24 cellular contexts compared by ENCODE assay signal in the genomic region with DNA sequence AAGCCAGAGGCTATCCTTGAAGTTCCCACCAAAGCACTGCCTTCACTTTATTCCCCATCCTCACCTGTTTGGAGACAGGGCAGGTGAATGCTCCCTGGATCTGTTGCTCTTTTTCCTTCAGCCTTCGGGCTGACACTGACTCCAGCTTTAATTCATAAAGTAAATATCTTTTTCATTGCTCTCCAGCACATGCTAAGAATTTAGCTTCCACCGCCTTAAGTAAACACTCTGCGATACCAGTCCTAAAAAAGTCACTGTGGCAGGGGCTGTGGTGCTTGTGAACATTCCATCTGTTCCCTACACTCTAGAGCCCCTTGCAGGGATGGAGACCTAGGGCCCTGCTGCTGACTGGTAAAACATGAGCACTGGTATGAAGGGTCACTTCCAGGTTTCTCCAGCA. TPM values are rescaled to one million over a fixed set of nuclear protein-coding genes. Genes with fewer than 3 reads are reported as not detected.
DNase-seq lines count a peak whose midpoint lies in the region; ATAC-seq and TF ChIP-seq lines count a peak whose summit lies in the region.
"Had no signal": no experiment of that assay in that cellular context is flagged by ENCODE, and none has a peak within 500 bp of the region (broad histone marks: within the 10 kb centered on the region; RNA-seq: fewer than 3 reads in every experiment).

No MANE protein-coding gene starts in this region.

- H3K4me1 ChIP-seq in left ventricle myocardium inferior (peaks cover 24% of the 10 kb centered on the region), heart left ventricle (peaks cover 0 to 28% (median 3%) of the 10 kb centered on the region in 12 donors), left lung (peaks cover 5 to 9% of the 10 kb centered on the region in 2 donors)

- H3K4me1 Mint-ChIP-seq in nephron progenitor cell (peaks cover 11% of the 10 kb centered on the region), type B pancreatic cell (ENCODE audit: unreplicated experiment) (peaks cover 10% of the 10 kb centered on the region)
- H3K4me1 Mint-ChIP-seq: CD14-positive monocyte had no signal

- H3K36me3 ChIP-seq in left ventricle myocardium inferior: no peaks in the 10 kb centered on the region
- no peaks in the 10 kb centered on the region for H3K36me3 ChIP-seq in heart left ventricle
- H3K36me3 ChIP-seq in left lung: no peaks in the 10 kb centered on the region

- H3K4me3 Mint-ChIP-seq in nephron progenitor cell (no peak overlapping the region), type B pancreatic cell (no peak overlapping the region)
- H3K4me3 Mint-ChIP-seq: CD14-positive monocyte had no signal

- intact Hi-C loops in left ventricle myocardium inferior (cut with micrococcal nuclease): no loop called here
- intact Hi-C loops in heart left ventricle (cut with DNase I): loop anchor here in 1 of 10 donors (5.0 kb wide), 1 partner anchor 112 kb away; no protein-coding TSS in a partner anchor
- intact Hi-C loops in left lung (cut with DNase I): no loop called here

- H3K27ac Mint-ChIP-seq in nephron progenitor cell (peak overlapping the region; percentile 53), type B pancreatic cell (peak overlapping the region; percentile 76)
- H3K27ac Mint-ChIP-seq: CD14-positive monocyte had no signal

- H3K27ac ChIP-seq in left ventricle myocardium inferior (replicated peaks): peak overlapping the region; percentile 63
- H3K27ac ChIP-seq in heart left ventricle: peak overlapping the region in 2 of 12 donors; percentile 48 to 61
- no peak overlapping the region for H3K27ac ChIP-seq in left lung
- H3K27ac ChIP-seq: 22Rv1, PC-9, RWPE1 had no signal

- no peak for TF ChIP-seq POLR2A in heart left ventricle (IDR thresholded peaks at IDR 0.05)

- DNase-seq in left ventricle myocardium inferior (no peak), heart left ventricle (no peak), left lung (no peak), nephron progenitor cell (no peak), type B pancreatic cell (ENCODE audit: extremely low spot score, unreplicated experiment) (no peak), NCI-H1436 (lab: John Stamatoyannopoulos, UW) (no peak), NOMO-1 (lab: John Stamatoyannopoulos, UW; ENCODE audit: unreplicated experiment in 2 of 2) (no peak)
- DNase-seq: AML-193, DMS 273 treated with DMSO at 0.1 percent for 48 hours, DND-41, IMR-90, Karpas-422, MM.1S, NCI-H1092 treated with DMSO at 0.1 percent for 48 hours, NCI-H510A, NCI-H748 treated with DMSO at 0.1 percent for 48 hours, PC-9 had no signal

- WGBS in heart left ventricle, 4 donors: 82 to 89% (median 87%) methylated on average over 3 of the region's 3 CpGs

- H3K4me3 ChIP-seq in left ventricle myocardium inferior: no peak overlapping the region
- H3K4me3 ChIP-seq in heart left ventricle: no peak overlapping the region
- no peak overlapping the region for H3K4me3 ChIP-seq in left lung
- H3K4me3 ChIP-seq: PC-9 had no signal

- H3K36me3 Mint-ChIP-seq in nephron progenitor cell (ENCODE audit: low read depth): no peaks in the 10 kb centered on the region
- H3K36me3 Mint-ChIP-seq in type B pancreatic cell: no peaks in the 10 kb centered on the region
- H3K36me3 Mint-ChIP-seq: CD14-positive monocyte had no signal

- TF ChIP-seq CTCF in left ventricle myocardium inferior (IDR thresholded peaks at IDR 0.05; ENCODE audit: borderline replicate concordance) (no peak), heart left ventricle (IDR thresholded peaks at IDR 0.05) (no peak), left lung (IDR thresholded peaks at IDR 0.05) (no peak), nephron progenitor cell (IDR thresholded peaks at IDR 0.05) (no peak), type B pancreatic cell (conservative IDR thresholded peaks at IDR 0.05) (no peak)

- H3K9me3 ChIP-seq in left ventricle myocardium inferior (replicated peaks) (no peaks in the 10 kb centered on the region), heart left ventricle (no peaks in the 10 kb centered on the region), left lung (no peaks in the 10 kb centered on the region)

- H3K27me3 ChIP-seq in left ventricle myocardium inferior (ENCODE audit: low read depth): peaks cover 31% of the 10 kb centered on the region
- H3K27me3 ChIP-seq in heart left ventricle: no peaks in the 10 kb centered on the region
- peaks cover 0 to 4% of the 10 kb centered on the region in 2 donors for H3K27me3 ChIP-seq in left lung

- peaks cover 4% of the 10 kb centered on the region for H3K9me3 Mint-ChIP-seq in nephron progenitor cell
- H3K9me3 Mint-ChIP-seq in type B pancreatic cell: no peaks in the 10 kb centered on the region

- H3K27me3 Mint-ChIP-seq in nephron progenitor cell (ENCODE audit: low read depth, poor library complexity) (peaks cover 13% of the 10 kb centered on the region), type B pancreatic cell (peaks cover 44% of the 10 kb centered on the region)

- ATAC-seq in heart left ventricle (no peak), left lung (peak; percentile 65), HG03378 (IDR thresholded peaks at IDR 0.05; ENCODE audit: unreplicated experiment) (no peak)

RNA-seq across cellular contexts. Expression of a gene that starts 0.9 kb away (rescaled TPM):
- total RNA-seq in left ventricle myocardium inferior (69.0 TPM), heart left ventricle (100 to 1,000 TPM in 2 of 9 donors, 10 to 100 TPM in 5, 1 to 10 TPM in 2; 2.8 to 539 (median 26.5) TPM), left lung (10 to 100 TPM; 41.5 to 65.7 TPM), type B pancreatic cell (ENCODE audit: low replicate concordance) (26.1 and 53.2 TPM in 2 replicates)
- 100 to 1,000 TPM; 107 to 112 TPM for polyA plus RNA-seq in heart left ventricle
- total RNA-seq: G401, HT1080, IMR-90, PC-9 had no signal
- polyA plus RNA-seq: CD14-positive monocyte, IMR-90 had no signal

RNA-seq across cellular contexts. Expression of a gene that starts 56.9 kb away (rescaled TPM):
- total RNA-seq in left ventricle myocardium inferior (not detected), heart left ventricle (not detected), left lung (not detected), type B pancreatic cell (ENCODE audit: low replicate concordance) (not detected in 2 replicates)
- not detected for polyA plus RNA-seq in heart left ventricle
- total RNA-seq: G401, H1, HT1080, IMR-90, PC-9 had no signal
- polyA plus RNA-seq: CD14-positive monocyte, H1, IMR-90 had no signal
